Comparison of ENCODE assay signal across 12 cellular contexts in genomic region chr12:92055877-92056276, GRCh38.
DNase-seq lines count a peak whose midpoint lies in the region; ATAC-seq and TF ChIP-seq lines count a peak whose summit lies in the region.
"Had no signal": no experiment of that assay in that cellular context is flagged by ENCODE, and none has a peak within 500 bp of the region (broad histone marks: within the 10 kb centered on the region; RNA-seq: fewer than 3 reads in every experiment).

No MANE protein-coding gene starts in this region.

- no peak overlapping the region for H3K4me3 ChIP-seq in breast epithelium
- H3K4me3 ChIP-seq in mucosa of descending colon: no peak overlapping the region
- H3K4me3 ChIP-seq in upper lobe of right lung: no peak overlapping the region
- H3K4me3 ChIP-seq in esophagus squamous epithelium: no peak overlapping the region

- no TSS peak for BruUV-seq in MCF 10A (replicated peaks; lab: Mats Ljungman, UMichigan)

- intact Hi-C loops in MCF 10A (cut with micrococcal nuclease) (no loop called here), breast epithelium (cut with DNase I; ENCODE audit: low total_unique reads) (loop anchor here (2.0 kb wide), 1 partner anchor 51 kb away; no protein-coding TSS in a partner anchor), mucosa of descending colon (cut with DNase I, micrococcal nuclease) (no loop called here), upper lobe of right lung (cut with DNase I) (no loop called here), left ventricle myocardium superior (cut with micrococcal nuclease) (no loop called here), esophagus squamous epithelium (cut with DNase I) (no loop called here)

- TF ChIP-seq CTCF in MCF 10A (IDR thresholded peaks at IDR 0.05; ENCODE audit: unreplicated experiment): no peak
- no peak for TF ChIP-seq CTCF in breast epithelium (IDR thresholded peaks at IDR 0.05)
- TF ChIP-seq CTCF in mucosa of descending colon (IDR thresholded peaks at IDR 0.05): no peak
- no peak for TF ChIP-seq CTCF in upper lobe of right lung (IDR thresholded peaks at IDR 0.05)
- TF ChIP-seq CTCF in esophagus squamous epithelium (IDR thresholded peaks at IDR 0.05): no peak

- peak overlapping the region; percentile 60 for H3K27ac Mint-ChIP-seq in MCF 10A (ENCODE audit: low read depth, unreplicated experiment)
- H3K27ac Mint-ChIP-seq: IgD-negative memory B cell had no signal

- no peaks in the 10 kb centered on the region for H3K4me1 ChIP-seq in breast epithelium
- H3K4me1 ChIP-seq in mucosa of descending colon (ENCODE audit: low read depth): no peaks in the 10 kb centered on the region
- peaks cover 5% of the 10 kb centered on the region for H3K4me1 ChIP-seq in upper lobe of right lung
- peaks cover 0 to 9% (median 3%) of the 10 kb centered on the region in 3 donors for H3K4me1 ChIP-seq in esophagus squamous epithelium

- H3K27me3 ChIP-seq in breast epithelium (no peaks in the 10 kb centered on the region), upper lobe of right lung (no peaks in the 10 kb centered on the region), esophagus squamous epithelium (no peaks in the 10 kb centered on the region)

- POLR2A ChIA-PET in MCF 10A (lab: Yijun Ruan, JAX): interaction anchor here (1.0 to 1.4 kb wide), 5 partner anchors 13 to 236 kb away, joined by 3 to 4 read pairs (median 3); no protein-coding TSS in a partner anchor

- TF ChIP-seq POLR2A in breast epithelium (IDR thresholded peaks at IDR 0.05) (no peak), esophagus squamous epithelium (IDR thresholded peaks at IDR 0.05) (peak in 1 of 4 donors; percentile 13)

- H3K36me3 Mint-ChIP-seq in MCF 10A (ENCODE audit: insufficient read depth, unreplicated experiment): peaks cover 6% of the 10 kb centered on the region
- H3K36me3 Mint-ChIP-seq: IgD-negative memory B cell had no signal

- CTCF ChIA-PET in MCF 10A (lab: Yijun Ruan, JAX): interaction anchor here (0.7 kb wide), 1 partner anchor 13 kb away, joined by 3 read pairs; no protein-coding TSS in a partner anchor

- peaks cover 15% of the 10 kb centered on the region for H3K4me1 Mint-ChIP-seq in MCF 10A (ENCODE audit: insufficient read depth, unreplicated experiment)

- H3K9me3 ChIP-seq in breast epithelium: no peaks in the 10 kb centered on the region
- H3K9me3 ChIP-seq in mucosa of descending colon: no peaks in the 10 kb centered on the region
- H3K9me3 ChIP-seq in upper lobe of right lung: no peaks in the 10 kb centered on the region
- H3K9me3 ChIP-seq in esophagus squamous epithelium: no peaks in the 10 kb centered on the region

- H3K4me3 Mint-ChIP-seq in MCF 10A (ENCODE audit: unreplicated experiment): no peak overlapping the region
- H3K4me3 Mint-ChIP-seq: IgD-negative memory B cell had no signal

- peak; percentile 97 for ATAC-seq in mucosa of descending colon
- peak; percentile 54 for ATAC-seq in upper lobe of right lung
- no peak for ATAC-seq in left ventricle myocardium superior

- WGBS in esophagus squamous epithelium, 2 donors: 44 to 45% methylated on average over 4 of the region's 4 CpGs

- DNase-seq in MCF 10A (ENCODE audit: unreplicated experiment) (peak; percentile 69), breast epithelium (ENCODE audit: low spot score in 2 of 2) (no peak), mucosa of descending colon (peak in 1 of 3 donors; percentile 61), upper lobe of right lung (no peak), left ventricle myocardium superior (no peak), SHP77 treated with DMSO at 0.1 percent for 48 hours (lab: John Stamatoyannopoulos, UW) (no peak), esophagus squamous epithelium (lab: John Stamatoyannopoulos, UW) (no peak)
- DNase-seq in activated T-helper 9 cell treated with anti-CD3 and anti-CD28 coated beads, Interleukin-2, amount 50 U/mL, for 16 hours (ENCODE audit: low read depth): peak; percentile 42
- DNase-seq: cerebellar nuclear complex, glutamatergic neuron, NCI-H510A treated with DMSO at 0.1 percent for 48 hours had no signal

- H3K36me3 ChIP-seq in breast epithelium (no peaks in the 10 kb centered on the region), mucosa of descending colon (ENCODE audit: low read depth) (no peaks in the 10 kb centered on the region), upper lobe of right lung (no peaks in the 10 kb centered on the region), esophagus squamous epithelium (no peaks in the 10 kb centered on the region)

- H3K9me3 Mint-ChIP-seq in MCF 10A (ENCODE audit: unreplicated experiment): peaks cover 8% of the 10 kb centered on the region

- H3K27me3 Mint-ChIP-seq in MCF 10A (ENCODE audit: insufficient read depth, unreplicated experiment): no peaks in the 10 kb centered on the region
- H3K27me3 Mint-ChIP-seq: IgD-negative memory B cell had no signal

- H3K27ac ChIP-seq in breast epithelium: no peak overlapping the region
- H3K27ac ChIP-seq in upper lobe of right lung: no peak overlapping the region
- H3K27ac ChIP-seq in esophagus squamous epithelium: no peak overlapping the region

Comparison
In these comparisons a context has a peak if more than half of its experiments do, and no peak if none do; other contexts are left out.
1. DNase-seq: peak in MCF 10A (single experiment) and activated T-helper 9 cell treated with anti-CD3 and anti-CD28 coated beads, Interleukin-2, amount 50 U/mL, for 16 hours (single experiment); none in breast epithelium (0 of 2), upper lobe of right lung (single experiment), left ventricle myocardium superior (single experiment), SHP77 treated with DMSO at 0.1 percent for 48 hours (single experiment) and esophagus squamous epithelium (single experiment).